ENCODE assay signal across 8 cellular contexts in the genomic region with DNA sequence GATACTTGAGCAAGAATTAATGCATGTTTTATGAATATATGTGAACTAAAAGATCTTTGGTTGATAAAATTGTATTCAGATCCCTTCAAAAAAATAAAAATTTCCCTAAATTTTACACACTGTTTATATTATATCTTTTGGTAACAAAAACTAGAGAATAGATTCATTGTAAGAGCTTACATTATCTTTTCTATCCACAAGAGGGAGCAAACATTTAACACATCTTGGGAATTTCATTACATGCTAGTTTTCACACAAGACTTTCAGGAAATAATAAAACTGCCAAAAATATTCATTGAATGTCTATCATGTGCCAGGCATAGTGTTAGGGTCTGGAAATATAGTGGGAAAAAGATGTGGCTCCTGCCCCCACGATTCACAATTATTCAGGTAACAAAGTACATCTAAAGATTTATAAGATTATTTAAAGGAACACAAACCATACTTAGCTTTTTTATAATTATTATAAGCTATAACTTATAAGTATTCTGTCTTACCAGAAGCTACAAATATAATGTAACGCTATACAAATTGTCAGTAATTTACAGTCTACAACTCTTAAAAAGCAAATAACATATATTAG. TPM values are rescaled to one million over a fixed set of nuclear protein-coding genes. Genes with fewer than 3 reads are reported as not detected.
A peak's percentile ranks its signal among the peaks of the same experiment; 100 is the strongest.
DNase-seq lines count a peak whose midpoint lies in the region; ATAC-seq, FAIRE-seq and TF ChIP-seq lines count a peak whose summit lies in the region.

No MANE protein-coding gene starts in this region.

- POLR2A ChIA-PET in HEK293T (lab: Yijun Ruan, JAX) = interaction anchor here (0.8 to 1.8 kb wide), 4 partner anchors 29 to 47 kb away, joined by 3 to 7 read pairs (median 4); a partner anchor contains a TSS

- FAIRE-seq in RCC 7860 (lab: Jason Lieb, UNC) = peak; percentile 88

- CTCF ChIA-PET in HEK293T (lab: Yijun Ruan, JAX) = interaction anchor here (0.6 to 1.8 kb wide), 7 partner anchors 9 to 262 kb away, joined by 3 to 10 read pairs (median 3); no protein-coding TSS in a partner anchor

- no peak overlapping the region for H3K4me3 ChIP-seq in BE2C (ENCODE audit: low read depth, low read length)
- H3K4me3 ChIP-seq in fibroblast of the aortic adventitia (ENCODE audit: low read depth, low read length) = no peak overlapping the region
- H3K4me3 ChIP-seq in skeletal muscle cell (ENCODE audit: low read depth, low read length) = no peak overlapping the region

- peak; percentile 34; the same call in 1 of the 2 replicates for TF ChIP-seq CTCF in BE2C (IDR thresholded peaks at IDR 0.05; ENCODE audit: low read depth, low read length)
- TF ChIP-seq CTCF in fibroblast of the aortic adventitia (IDR thresholded peaks at IDR 0.05; ENCODE audit: insufficient read depth, low read length) = peak; percentile 55

- ATAC-seq in HG02981 (IDR thresholded peaks at IDR 0.05; ENCODE audit: unreplicated experiment) (no peak), HG02623 (IDR thresholded peaks at IDR 0.05; ENCODE audit: unreplicated experiment) (no peak)

- no peaks in the 10 kb centered on the region for H3K36me3 ChIP-seq in BE2C

- no peak for DNase-seq in BE2C
- peak; percentile 12 for DNase-seq in HEK293T (ENCODE audit: extremely low spot score)
- peak; percentile 47 for DNase-seq in RCC 7860 (ENCODE audit: low spot score)
- peak; percentile 69 for DNase-seq in fibroblast of the aortic adventitia (ENCODE audit: low read depth)
- DNase-seq in skeletal muscle cell (ENCODE audit: low read depth) = peak; percentile 12
- DNase-seq in activated T-cell treated with anti-CD3 and anti-CD28 coated beads for 4 hours = no peak

- H3K9me3 ChIP-seq in BE2C = no peaks in the 10 kb centered on the region

- no peaks in the 10 kb centered on the region for H3K4me1 ChIP-seq in BE2C

- no peaks in the 10 kb centered on the region for H3K27me3 ChIP-seq in BE2C

TF ChIP-seq in HEK293T, 16 proteins besides CTCF, POLR2A, EP300 and RAD21:
- TF ChIP-seq BHLHE40 (IDR thresholded peaks at IDR 0.05; ENCODE audit: borderline replicate concordance) (no peak), HDGF (IDR thresholded peaks at IDR 0.05; ENCODE audit: borderline replicate concordance) (no peak), NFRKB (IDR thresholded peaks at IDR 0.05) (no peak)
- TF ChIP-seq, protein P1, sequence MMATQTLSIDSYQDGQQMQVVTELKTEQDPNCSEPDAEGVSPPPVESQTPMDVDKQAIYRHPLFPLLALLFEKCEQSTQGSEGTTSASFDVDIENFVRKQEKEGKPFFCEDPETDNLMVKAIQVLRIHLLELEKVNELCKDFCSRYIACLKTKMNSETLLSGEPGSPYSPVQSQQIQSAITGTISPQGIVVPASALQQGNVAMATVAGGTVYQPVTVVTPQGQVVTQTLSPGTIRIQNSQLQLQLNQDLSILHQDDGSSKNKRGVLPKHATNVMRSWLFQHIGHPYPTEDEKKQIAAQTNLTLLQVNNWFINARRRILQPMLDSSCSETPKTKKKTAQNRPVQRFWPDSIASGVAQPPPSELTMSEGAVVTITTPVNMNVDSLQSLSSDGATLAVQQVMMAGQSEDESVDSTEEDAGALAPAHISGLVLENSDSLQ (IDR thresholded peaks at IDR 0.05) = 0 out of 2 replicates have a peak, but pooled peaks have one; percentile 11

RNA-seq across cellular contexts. Expression of a gene that starts 30.6 kb away (rescaled TPM):
- 29.0 TPM for polyA plus RNA-seq in BE2C (2012; ENCODE audit: insufficient read depth, insufficient read length, low read depth)
- total RNA-seq in fibroblast of the aortic adventitia (ENCODE audit: low replicate concordance) = 93.8 and 100 TPM in 2 replicates

RNA-seq across cellular contexts. Expression of a gene that starts 40.6 kb away (rescaled TPM):
- polyA plus RNA-seq in BE2C (2012; ENCODE audit: insufficient read depth, insufficient read length, low read depth) = 60.6 TPM
- total RNA-seq in fibroblast of the aortic adventitia (ENCODE audit: low replicate concordance) = 15.3 and 34.1 TPM in 2 replicates

Comparison
In these comparisons a context has a peak if more than half of its experiments do, and no peak if none do; other contexts are left out.
1. DNase-seq: peak in HEK293T (single experiment), RCC 7860 (single experiment), fibroblast of the aortic adventitia (single experiment) and skeletal muscle cell (single experiment); none in BE2C (single experiment) and activated T-cell treated with anti-CD3 and anti-CD28 coated beads for 4 hours (single experiment).